Comparison of ENCODE assay signal across 1 cellular context in the genomic region with DNA sequence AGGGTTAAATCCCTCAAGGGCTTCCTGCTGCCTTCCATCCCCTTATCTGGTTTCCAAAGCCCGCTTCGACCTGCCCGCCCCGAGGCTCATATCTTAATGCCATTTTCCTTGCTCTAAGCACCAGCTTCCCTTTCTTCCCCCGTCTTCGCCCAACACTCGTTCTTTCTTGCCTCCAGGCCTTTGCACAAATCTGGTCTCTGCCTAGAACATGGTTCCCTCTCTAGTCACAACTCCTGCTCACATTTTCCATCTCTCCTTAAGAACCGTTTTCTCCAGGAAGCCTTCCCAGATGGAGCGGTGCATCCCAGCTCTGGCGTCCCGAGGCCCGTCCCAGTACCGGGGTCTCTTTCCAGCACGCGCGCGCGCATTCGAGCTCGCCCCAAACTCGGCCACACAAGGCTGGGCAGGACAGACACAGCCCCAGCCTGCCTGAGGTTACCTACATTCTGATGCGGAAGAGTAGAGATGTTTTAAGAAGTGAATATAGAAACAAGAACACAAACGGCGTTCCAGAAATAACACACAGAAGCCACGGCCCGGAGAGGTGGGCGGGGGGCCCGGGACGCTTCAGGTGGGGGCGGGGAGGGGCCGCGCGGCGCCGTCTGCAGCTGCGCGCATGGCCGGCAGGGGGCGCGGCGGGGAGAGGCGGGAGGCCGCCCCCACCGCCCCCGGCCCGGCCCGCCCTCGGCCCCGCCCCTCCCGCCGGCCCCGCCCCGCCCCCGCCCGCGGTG.
TF ChIP-seq lines count a peak whose summit lies in the region.

Gene DGKD, plus strand, starts transcription at position 726 of the 731 bp plus-strand sequence. CDS start 25 bp downstream, outside the sequence.

TF ChIP-seq in IMR-90, 13 proteins besides CTCF, POLR2A, EP300 and RAD21 (continued from another document):
- peak; percentile 75; the same call in 1 of the 2 replicates for TF ChIP-seq MAZ (IDR thresholded peaks at IDR 0.05; ENCODE audit: borderline replicate concordance, low read depth, low read length)
